31 cellular contexts compared by ENCODE assay signal in genomic region chr9:3835393-3835792, GRCh38.
"Had no signal": no experiment of that assay in that cellular context is flagged by ENCODE, and none has a peak within 500 bp of the region (broad histone marks: within the 10 kb centered on the region; RNA-seq: fewer than 3 reads in every experiment).

No MANE protein-coding gene starts in this region.

- H3K27ac ChIP-seq: adrenal gland, body of pancreas, cardiac muscle cell, colonic mucosa, gastrocnemius medialis, heart right ventricle, WERI-Rb-1 had no signal

- H3K27me3 ChIP-seq: adrenal gland, body of pancreas, cardiac muscle cell, colonic mucosa, gastrocnemius medialis, heart right ventricle had no signal

- H3K4me3 ChIP-seq: adrenal gland, body of pancreas, cardiac muscle cell, colonic mucosa, gastrocnemius medialis, heart right ventricle had no signal

- DNase-seq: activated B cell treated with CpG ODN at 0.5 μM for 24 hours; activated CD4-positive, alpha-beta memory T cell treated with anti-CD3 and anti-CD28 coated beads for 36 hours; activated CD4-positive, alpha-beta T cell treated with anti-CD3 and anti-CD28 coated beads, Interleukin-2, amount 10 ng/mL, durations not matched to agents 24 days and 14 days; activated CD8-positive, alpha-beta memory T cell treated with anti-CD3 and anti-CD28 coated beads, Interleukin-2, amount 10 ng/mL, durations not matched to agents 7 days and 5 days; activated CD8-positive, alpha-beta memory T cell treated with anti-CD3 and anti-CD28 coated beads, Interleukin-2, amount 50 U/mL, for 4 hours; activated CD8-positive, alpha-beta T cell treated with anti-CD3 and anti-CD28 coated beads, Interleukin-2, amount 10 ng/mL, durations not matched to agents 7 days and 5 days; activated effector memory CD4-positive, alpha-beta T cell treated with anti-CD3 and anti-CD28 coated beads, Interleukin-2, amount 50 U/mL, for 16 hours; activated naive CD4-positive, alpha-beta T cell treated with anti-CD3 and anti-CD28 coated beads for 36 hours; activated naive CD8-positive, alpha-beta T cell treated with anti-CD3 and anti-CD28 coated beads for 36 hours; activated naive CD8-positive, alpha-beta T cell treated with anti-CD3 and anti-CD28 coated beads, Interleukin-2, amount 50 U/mL, for 24 hours; activated T-cell treated with anti-CD3 and anti-CD28 coated beads, Interleukin-2, amount 50 U/mL, for 1 hour; activated T-cell treated with anti-CD3 and anti-CD28 coated beads, Interleukin-2, amount 50 U/mL, for 48 hours; adrenal gland; amygdala; aorta; body of pancreas; central memory CD4-positive, alpha-beta T cell; cerebellar nuclear complex; colonic mucosa; effector CD8-positive, alpha-beta T cell; erythroblast; foreskin fibroblast; gastrocnemius medialis; heart right ventricle; T-helper 1 cell; T-helper 17 cell; T1000; WERI-Rb-1 had no signal

- ATAC-seq: activated CD4-positive, CD25-positive, alpha-beta regulatory T cell treated with anti-CD3 and anti-CD28 coated beads, Interleukin-2, amount 50 U/mL, for 24 hours; activated CD8-positive, alpha-beta memory T cell treated with anti-CD3 and anti-CD28 coated beads, Interleukin-2, amount 10 ng/mL, durations not matched to agents 7 days and 5 days; activated CD8-positive, alpha-beta T cell treated with anti-CD3 and anti-CD28 coated beads, Interleukin-2, amount 10 ng/mL, durations not matched to agents 7 days and 5 days; activated naive CD8-positive, alpha-beta T cell treated with anti-CD3 and anti-CD28 coated beads, Interleukin-2, amount 50 U/mL, for 24 hours; body of pancreas; gastrocnemius medialis; heart right ventricle; T-helper 17 cell had no signal

- H3K9me3 ChIP-seq: adrenal gland, body of pancreas, colonic mucosa, gastrocnemius medialis, heart right ventricle had no signal

- H3K36me3 ChIP-seq: adrenal gland, cardiac muscle cell, colonic mucosa, gastrocnemius medialis, heart right ventricle, WERI-Rb-1 had no signal

- H3K4me1 ChIP-seq: adrenal gland, body of pancreas, colonic mucosa, gastrocnemius medialis, heart right ventricle had no signal

- FAIRE-seq: endometrium had no signal
